ENCODE assay signal across 14 cellular contexts in the genomic region with DNA sequence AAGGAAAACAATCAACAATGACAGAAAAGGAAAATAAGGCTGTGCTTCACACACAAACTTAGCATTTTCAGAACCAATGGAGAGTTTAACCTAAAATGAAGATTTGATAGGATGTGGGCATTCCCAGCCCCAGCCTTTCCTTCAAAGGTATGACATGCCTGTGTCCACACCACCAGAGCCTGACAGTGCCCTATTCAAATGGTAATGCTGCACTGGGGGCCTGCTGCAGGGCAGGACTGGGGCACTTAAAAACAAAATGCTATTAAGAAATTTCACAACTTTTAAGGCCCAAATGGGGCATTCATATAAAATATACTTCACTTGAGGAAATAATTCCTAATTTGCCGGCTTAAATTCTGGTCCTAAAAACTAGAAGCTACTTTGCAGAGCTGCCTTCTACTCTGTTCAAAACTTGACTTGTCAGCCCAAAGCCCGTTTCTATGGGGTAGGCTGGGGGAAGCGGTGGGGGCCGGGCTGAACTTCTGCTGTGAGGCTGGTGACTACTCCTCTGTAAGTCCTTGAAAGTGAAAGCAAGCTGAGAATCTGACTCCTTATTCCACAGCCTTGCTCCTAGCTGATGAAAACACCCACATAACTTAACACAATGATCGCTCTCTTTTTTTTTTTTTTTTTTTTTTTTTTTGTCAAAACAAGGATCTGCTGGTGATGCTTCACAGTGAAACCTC. TPM values are rescaled to one million over a fixed set of nuclear protein-coding genes. Genes with fewer than 3 reads are reported as not detected.
DNase-seq lines count a peak whose midpoint lies in the region; ATAC-seq and TF ChIP-seq lines count a peak whose summit lies in the region.
"Had no signal": no experiment of that assay in that cellular context is flagged by ENCODE, and none has a peak within 500 bp of the region (broad histone marks: within the 10 kb centered on the region; RNA-seq: fewer than 3 reads in every experiment).

No MANE protein-coding gene starts in this region.

- no peak for ATAC-seq in effector memory CD8-positive, alpha-beta T cell (replicated peaks)
- ATAC-seq in gastrocnemius medialis, result no peak
- ATAC-seq in foreskin keratinocyte, result no peak

- no peaks in the 10 kb centered on the region for H3K9me3 Mint-ChIP-seq in HFFc6
- H3K9me3 Mint-ChIP-seq in effector memory CD8-positive, alpha-beta T cell, result no peaks in the 10 kb centered on the region
- H3K9me3 Mint-ChIP-seq: CD8-positive, alpha-beta memory T cell; naive B cell had no signal

- intact Hi-C loops in gastrocnemius medialis (cut with DNase I; ENCODE audit: low total_unique reads), result no loop called here

- no peak for TF ChIP-seq CTCF in HFFc6 (IDR thresholded peaks at IDR 0.05)
- TF ChIP-seq CTCF in cardiac fibroblast (IDR thresholded peaks at IDR 0.05; ENCODE audit: low read depth, low read length), result no peak
- no peak for TF ChIP-seq CTCF in gastrocnemius medialis (IDR thresholded peaks at IDR 0.05 in 4 of 5, conservative IDR thresholded peaks at IDR 0.05 in 1 of 5)
- TF ChIP-seq CTCF in foreskin keratinocyte (conservative IDR thresholded peaks at IDR 0.05), result no peak

- no peak overlapping the region for H3K23ac ChIP-seq in mesendoderm (ENCODE audit: low read length)

- no CpG with 5 or more reads among the region's 5 CpGs for WGBS in mesendoderm (ENCODE audit: extremely low coverage, insufficient coverage, low lambda C conversion rate)

- no peak overlapping the region for H3K56ac ChIP-seq in mesendoderm (ENCODE audit: low read length)

- peak overlapping the region; percentile 26 for H3K27ac ChIP-seq in mesendoderm (ENCODE audit: low read depth, low read length)
- H3K27ac ChIP-seq in gastrocnemius medialis, result no peak overlapping the region
- no peak overlapping the region for H3K27ac ChIP-seq in foreskin keratinocyte
- H3K27ac ChIP-seq: HL-60 had no signal

- H3K4me3 Mint-ChIP-seq in HFFc6, result peak overlapping the region; percentile 33; the same call in 1 of the 2 replicates
- H3K4me3 Mint-ChIP-seq in effector memory CD8-positive, alpha-beta T cell, result no peak overlapping the region
- H3K4me3 Mint-ChIP-seq: CD8-positive, alpha-beta memory T cell; naive B cell had no signal

- H3K4me1 Mint-ChIP-seq in HFFc6 (ENCODE audit: low read depth), result peaks cover 11% of the 10 kb centered on the region
- no peaks in the 10 kb centered on the region for H3K4me1 Mint-ChIP-seq in effector memory CD8-positive, alpha-beta T cell (ENCODE audit: low read depth in 2 of 2)
- H3K4me1 Mint-ChIP-seq: CD8-positive, alpha-beta memory T cell; naive B cell had no signal

- no peaks in the 10 kb centered on the region for H3K27me3 Mint-ChIP-seq in HFFc6 (ENCODE audit: insufficient read depth)
- no peaks in the 10 kb centered on the region for H3K27me3 Mint-ChIP-seq in effector memory CD8-positive, alpha-beta T cell
- H3K27me3 Mint-ChIP-seq: CD8-positive, alpha-beta memory T cell; naive B cell had no signal

- H2BK15ac ChIP-seq in mesendoderm (replicated peaks; ENCODE audit: low read depth), result no peak overlapping the region

- no peaks in the 10 kb centered on the region for H3K9me3 ChIP-seq in gastrocnemius medialis
- H3K9me3 ChIP-seq: esophagus squamous epithelium had no signal

- H2BK120ac ChIP-seq in mesendoderm (ENCODE audit: low read depth, low read length), result no peak overlapping the region

- H2BK5ac ChIP-seq in mesendoderm (ENCODE audit: low read length), result no peak overlapping the region

- no peaks in the 10 kb centered on the region for H3K79me1 ChIP-seq in mesendoderm (ENCODE audit: low read length)

- H4K5ac ChIP-seq in mesendoderm (ENCODE audit: low read length), result no peak overlapping the region

- no peaks in the 10 kb centered on the region for H3K27me3 ChIP-seq in mesendoderm (ENCODE audit: insufficient read depth, low read length, poor library complexity)
- no peaks in the 10 kb centered on the region for H3K27me3 ChIP-seq in gastrocnemius medialis
- H3K27me3 ChIP-seq in foreskin keratinocyte, result no peaks in the 10 kb centered on the region
- H3K27me3 ChIP-seq: esophagus squamous epithelium had no signal

- H4K8ac ChIP-seq in mesendoderm (ENCODE audit: low read depth, low read length), result no peak overlapping the region

- H3K9ac ChIP-seq in mesendoderm (ENCODE audit: low read length), result no peak overlapping the region

- H3K4me2 ChIP-seq in mesendoderm (ENCODE audit: low read length), result no peak overlapping the region

- in situ Hi-C loops in gastrocnemius medialis (cut with MboI; ENCODE audit: low sequenced_read_pairs in 4 of 4), result no loop called here

- no peak overlapping the region for H2AK5ac ChIP-seq in mesendoderm (ENCODE audit: low read length)

- peak overlapping the region; percentile 87 for H3K27ac Mint-ChIP-seq in HFFc6
- H3K27ac Mint-ChIP-seq in effector memory CD8-positive, alpha-beta T cell, result peak overlapping the region in 1 of 2 donors; percentile 59

- H3K4ac ChIP-seq in mesendoderm (ENCODE audit: low read depth, low read length), result no peak overlapping the region

- H3K36me3 ChIP-seq in mesendoderm (ENCODE audit: control insufficient read depth, insufficient read depth, low read length) (no peaks in the 10 kb centered on the region), gastrocnemius medialis (peaks cover 0 to 60% of the 10 kb centered on the region in 2 donors)

- no peak overlapping the region for H3K18ac ChIP-seq in mesendoderm (ENCODE audit: low read length)

- peaks cover 5% of the 10 kb centered on the region for H3K4me1 ChIP-seq in mesendoderm (ENCODE audit: control insufficient read depth, low read depth, low read length)
- no peaks in the 10 kb centered on the region for H3K4me1 ChIP-seq in gastrocnemius medialis
- H3K4me1 ChIP-seq in foreskin keratinocyte, result no peaks in the 10 kb centered on the region
- H3K4me1 ChIP-seq: esophagus squamous epithelium had no signal

- TF ChIP-seq POLR2A in gastrocnemius medialis (IDR thresholded peaks at IDR 0.05), result no peak

- peaks cover 28% of the 10 kb centered on the region; the same call in 1 of the 2 replicates for H3K36me3 Mint-ChIP-seq in HFFc6 (ENCODE audit: low read depth)
- H3K36me3 Mint-ChIP-seq in effector memory CD8-positive, alpha-beta T cell (ENCODE audit: insufficient read depth), result peaks cover 46% of the 10 kb centered on the region

- DNase-seq in AG08396 (ENCODE audit: low spot score) (peak; percentile 27), HFFc6 (peak; percentile 23), cardiac fibroblast (ENCODE audit: low read depth in 2 of 2) (peak; percentile 34 to 48), mesendoderm (peak; percentile 84), kidney glomerular epithelial cell (lab: John Stamatoyannopoulos, UW) (no peak), gastrocnemius medialis (no peak), foreskin keratinocyte (no peak)
- no peak for DNase-seq in effector memory CD8-positive, alpha-beta T cell
- DNase-seq: CD8-positive, alpha-beta memory T cell; esophagus squamous epithelium; GOT3; naive B cell; SIG-M5 had no signal

- no peak overlapping the region for H3K4me3 ChIP-seq in cardiac fibroblast (replicated peaks in 1 of 2; ENCODE audit: low read depth in 2 of 2, low read length in 2 of 2)
- H3K4me3 ChIP-seq in mesendoderm (ENCODE audit: low read length), result no peak overlapping the region
- H3K4me3 ChIP-seq in gastrocnemius medialis, result no peak overlapping the region
- H3K4me3 ChIP-seq: esophagus squamous epithelium had no signal

- H3K79me2 ChIP-seq in mesendoderm (ENCODE audit: control insufficient read depth, insufficient read depth, low read length), result no peaks in the 10 kb centered on the region

RNA-seq across cellular contexts. Expression of a gene that starts 31.0 kb away (rescaled TPM):
- total RNA-seq in HFFc6 (2021; fragmentation: NEBNext Ultra II Directional; extraction: Animal tissue kit (Norgen Biotek cat#: 25700)), result 100 to 1,000 TPM; 335 to 562 (median 471) TPM
- 502 TPM for polyA plus RNA-seq in mesendoderm (2013, experiment 1 of 2)
- polyA plus RNA-seq in mesendoderm (2013, experiment 2 of 2), result 522 TPM
- total RNA-seq in gastrocnemius medialis, result 10 to 100 TPM; 18.5 to 41.3 (median 23.8) TPM
- 537 and 542 TPM in 2 replicates for total RNA-seq in foreskin keratinocyte
- polyA plus RNA-seq in foreskin keratinocyte, result 588 and 603 TPM in 2 replicates

Comparison
In these comparisons a context has a peak if more than half of its experiments do, and no peak if none do; other contexts are left out.
1. DNase-seq: peak in AG08396 (single experiment), HFFc6 (single experiment), cardiac fibroblast (2 of 2) and mesendoderm (single experiment); none in effector memory CD8-positive, alpha-beta T cell (0 of 3), kidney glomerular epithelial cell (single experiment), gastrocnemius medialis (0 of 2) and foreskin keratinocyte (0 of 2).
2. RNA of a gene that starts 31.0 kb away (total RNA-seq): 537 to 542 TPM in foreskin keratinocyte and 335 to 562 TPM in HFFc6; 18.5 to 41.3 TPM in gastrocnemius medialis; every median in the first group is over 4 times any median in the second.